ENCODE assay signal across 29 cellular contexts in genomic region chr15:80911821-80912220, GRCh38.
"Had no signal": no experiment of that assay in that cellular context is flagged by ENCODE, and none has a peak within 500 bp of the region (broad histone marks: within the 10 kb centered on the region; RNA-seq: fewer than 3 reads in every experiment).

No MANE protein-coding gene starts in this region.

- H3K27ac ChIP-seq: prostate gland, suprapubic skin, tibial nerve, WERI-Rb-1 had no signal

- DNase-seq: activated CD4-positive, alpha-beta T cell treated with anti-CD3 and anti-CD28 coated beads for 48 hours; activated CD4-positive, alpha-beta T cell treated with anti-CD3 and anti-CD28 coated beads, Interleukin-2, amount 50 U/mL, for 48 hours; activated CD8-positive, alpha-beta memory T cell treated with anti-CD3 and anti-CD28 coated beads for 24 hours; activated gamma-delta T cell treated with Interleukin-2 at 50 U/mL for 16 hours; effector memory CD4-positive, alpha-beta T cell; head of caudate nucleus; hippocampal formation; immature natural killer cell; kidney; naive thymus-derived CD8-positive, alpha-beta T cell; retina; sigmoid colon; stimulated activated CD4-positive, alpha-beta T cell treated with anti-CD3 and anti-CD28 coated beads, Interleukin-1b, Interleukin-23, amount 100 ng/mL, for 48 hours; stimulated activated CD4-positive, alpha-beta T cell treated with anti-CD3 and anti-CD28 coated beads, Interleukin-4, amount 100 ng/mL, for 4 hours; stimulated activated CD8-positive, alpha-beta memory T cell treated with anti-CD3 and anti-CD28 coated beads, Interleukin-4, amount 100 ng/mL, for 48 hours; SW 1271; T-helper 9 cell; WERI-Rb-1 had no signal

- H3K4me1 Mint-ChIP-seq: activated naive CD4-positive, alpha-beta T cell treated with anti-CD3 and anti-CD28 coated beads, Interleukin-2, amount 50 U/mL, for 24 hours; activated T-helper 17 cell treated with anti-CD3 and anti-CD28 coated beads, Interleukin-2, amount 50 U/mL, for 72 hours; naive thymus-derived CD8-positive, alpha-beta T cell; stimulated activated memory B cell treated with anti-CD40 and anti-IgM and Interleukin-4, amounts not matched to agents 10 μg/mL and 1 μg/mL and 100 μg/mL, for 72 hours had no signal

- ATAC-seq: activated CD4-positive, CD25-positive, alpha-beta regulatory T cell treated with anti-CD3 and anti-CD28 coated beads, Interleukin-2, amount 50 U/mL, for 24 hours; activated T-helper 17 cell treated with anti-CD3 and anti-CD28 coated beads, Interleukin-2, amount 50 U/mL, for 72 hours; naive thymus-derived CD8-positive, alpha-beta T cell; stimulated activated memory B cell treated with anti-CD40 and anti-IgM and Interleukin-4, amounts not matched to agents 10 μg/mL and 1 μg/mL and 100 μg/mL, for 72 hours had no signal

- H3K27ac Mint-ChIP-seq: activated naive CD4-positive, alpha-beta T cell treated with anti-CD3 and anti-CD28 coated beads, Interleukin-2, amount 50 U/mL, for 24 hours; activated T-helper 17 cell treated with anti-CD3 and anti-CD28 coated beads, Interleukin-2, amount 50 U/mL, for 72 hours; immature natural killer cell; mesothelial cell of epicardium; stimulated activated memory B cell treated with anti-CD40 and anti-IgM and Interleukin-4, amounts not matched to agents 10 μg/mL and 1 μg/mL and 100 μg/mL, for 72 hours; T-helper 1 cell treated with Interleukin-12 subunit alpha and Interleukin-12 subunit beta and Interleukin-4 antibody, amounts not matched to agents 30 μg/mL and 1 μg/mL, for 36 hours had no signal

- H3K9me3 ChIP-seq: prostate gland, suprapubic skin had no signal

- H3K4me3 ChIP-seq: prostate gland, sigmoid colon, smooth muscle cell, suprapubic skin, tibial nerve had no signal

- H3K27me3 ChIP-seq: sigmoid colon, suprapubic skin, tibial nerve had no signal

- H3K9me3 Mint-ChIP-seq: activated naive CD4-positive, alpha-beta T cell treated with anti-CD3 and anti-CD28 coated beads, Interleukin-2, amount 50 U/mL, for 24 hours; activated T-helper 17 cell treated with anti-CD3 and anti-CD28 coated beads, Interleukin-2, amount 50 U/mL, for 72 hours; central memory CD8-positive, alpha-beta T cell; immature natural killer cell had no signal

- H3K4me1 ChIP-seq: suprapubic skin, tibial nerve had no signal

- H3K4me3 Mint-ChIP-seq: activated naive CD4-positive, alpha-beta T cell treated with anti-CD3 and anti-CD28 coated beads, Interleukin-2, amount 50 U/mL, for 24 hours; activated T-helper 17 cell treated with anti-CD3 and anti-CD28 coated beads, Interleukin-2, amount 50 U/mL, for 72 hours; central memory CD8-positive, alpha-beta T cell; immature natural killer cell; mesothelial cell of epicardium; naive thymus-derived CD8-positive, alpha-beta T cell; stimulated activated memory B cell treated with anti-CD40 and anti-IgM and Interleukin-4, amounts not matched to agents 10 μg/mL and 1 μg/mL and 100 μg/mL, for 72 hours; T-helper 1 cell treated with Interleukin-12 subunit alpha and Interleukin-12 subunit beta and Interleukin-4 antibody, amounts not matched to agents 30 μg/mL and 1 μg/mL, for 36 hours had no signal

- H3K27me3 Mint-ChIP-seq: activated naive CD4-positive, alpha-beta T cell treated with anti-CD3 and anti-CD28 coated beads, Interleukin-2, amount 50 U/mL, for 24 hours; activated T-helper 17 cell treated with anti-CD3 and anti-CD28 coated beads, Interleukin-2, amount 50 U/mL, for 72 hours; central memory CD8-positive, alpha-beta T cell; naive thymus-derived CD8-positive, alpha-beta T cell; stimulated activated memory B cell treated with anti-CD40 and anti-IgM and Interleukin-4, amounts not matched to agents 10 μg/mL and 1 μg/mL and 100 μg/mL, for 72 hours had no signal

- H3K36me3 ChIP-seq: prostate gland, WERI-Rb-1 had no signal
